In the genomic region with DNA sequence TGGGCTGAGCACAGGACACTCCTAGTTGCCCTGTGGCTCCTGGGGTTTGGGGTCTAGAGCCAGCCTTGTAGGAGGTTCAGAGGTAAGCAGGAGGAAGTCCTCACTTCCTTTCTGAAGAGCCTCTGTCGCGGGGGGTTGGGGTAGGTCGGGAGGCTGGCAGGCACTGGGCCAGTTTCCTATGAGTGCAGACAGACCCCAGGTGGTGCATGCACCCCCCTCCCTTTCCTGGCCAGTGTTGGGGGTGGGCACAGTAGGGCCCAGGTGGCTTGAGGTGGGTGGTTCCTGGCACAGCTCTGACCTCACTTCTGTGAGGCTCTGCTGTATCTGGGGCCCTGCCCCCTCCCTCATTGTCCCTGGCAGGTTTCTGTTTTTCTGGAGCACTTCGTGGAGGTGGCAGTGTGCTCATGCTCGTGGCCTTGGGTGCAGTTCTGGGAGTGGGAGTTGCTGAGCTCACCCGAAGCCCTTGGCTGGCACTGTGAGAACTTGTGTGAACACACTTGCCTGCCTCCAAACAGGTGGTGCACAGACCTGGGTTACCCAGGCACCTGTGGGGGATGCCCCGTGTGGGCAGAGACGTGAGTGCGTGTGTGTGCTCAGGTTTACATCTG, we compare ENCODE assay signal across 1 cellular context.
TF ChIP-seq lines count a peak whose summit lies in the region.

No MANE protein-coding gene starts in this region.

TF ChIP-seq in GM12878, 131 proteins besides CTCF, POLR2A, EP300 and RAD21 (continues in another document):
- TF ChIP-seq CEBPB (IDR thresholded peaks at IDR 0.05; ENCODE audit: borderline replicate concordance in 1 of 2, low read depth in 2 of 2, low read length in 2 of 2), result no peak
- TF ChIP-seq, protein P1, sequence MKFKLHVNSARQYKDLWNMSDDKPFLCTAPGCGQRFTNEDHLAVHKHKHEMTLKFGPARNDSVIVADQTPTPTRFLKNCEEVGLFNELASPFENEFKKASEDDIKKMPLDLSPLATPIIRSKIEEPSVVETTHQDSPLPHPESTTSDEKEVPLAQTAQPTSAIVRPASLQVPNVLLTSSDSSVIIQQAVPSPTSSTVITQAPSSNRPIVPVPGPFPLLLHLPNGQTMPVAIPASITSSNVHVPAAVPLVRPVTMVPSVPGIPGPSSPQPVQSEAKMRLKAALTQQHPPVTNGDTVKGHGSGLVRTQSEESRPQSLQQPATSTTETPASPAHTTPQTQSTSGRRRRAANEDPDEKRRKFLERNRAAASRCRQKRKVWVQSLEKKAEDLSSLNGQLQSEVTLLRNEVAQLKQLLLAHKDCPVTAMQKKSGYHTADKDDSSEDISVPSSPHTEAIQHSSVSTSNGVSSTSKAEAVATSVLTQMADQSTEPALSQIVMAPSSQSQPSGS (IDR thresholded peaks at IDR 0.05; ENCODE audit: low read length), result no peak
- TF ChIP-seq, protein P2, sequence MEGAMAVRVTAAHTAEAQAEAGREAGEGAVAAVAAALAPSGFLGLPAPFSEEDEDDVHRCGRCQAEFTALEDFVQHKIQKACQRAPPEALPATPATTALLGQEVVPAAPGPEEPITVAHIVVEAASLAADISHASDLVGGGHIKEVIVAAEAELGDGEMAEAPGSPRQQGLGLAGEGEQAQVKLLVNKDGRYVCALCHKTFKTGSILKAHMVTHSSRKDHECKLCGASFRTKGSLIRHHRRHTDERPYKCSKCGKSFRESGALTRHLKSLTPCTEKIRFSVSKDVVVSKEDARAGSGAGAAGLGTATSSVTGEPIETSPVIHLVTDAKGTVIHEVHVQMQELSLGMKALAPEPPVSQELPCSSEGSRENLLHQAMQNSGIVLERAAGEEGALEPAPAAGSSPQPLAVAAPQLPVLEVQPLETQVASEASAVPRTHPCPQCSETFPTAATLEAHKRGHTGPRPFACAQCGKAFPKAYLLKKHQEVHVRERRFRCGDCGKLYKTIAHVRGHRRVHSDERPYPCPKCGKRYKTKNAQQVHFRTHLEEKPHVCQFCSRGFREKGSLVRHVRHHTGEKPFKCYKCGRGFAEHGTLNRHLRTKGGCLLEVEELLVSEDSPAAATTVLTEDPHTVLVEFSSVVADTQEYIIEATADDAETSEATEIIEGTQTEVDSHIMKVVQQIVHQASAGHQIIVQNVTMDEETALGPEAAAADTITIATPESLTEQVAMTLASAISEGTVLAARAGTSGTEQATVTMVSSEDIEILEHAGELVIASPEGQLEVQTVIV (IDR thresholded peaks at IDR 0.05; ENCODE audit: borderline replicate concordance, partially characterized antibody), result no peak
- TF ChIP-seq, protein P3, sequence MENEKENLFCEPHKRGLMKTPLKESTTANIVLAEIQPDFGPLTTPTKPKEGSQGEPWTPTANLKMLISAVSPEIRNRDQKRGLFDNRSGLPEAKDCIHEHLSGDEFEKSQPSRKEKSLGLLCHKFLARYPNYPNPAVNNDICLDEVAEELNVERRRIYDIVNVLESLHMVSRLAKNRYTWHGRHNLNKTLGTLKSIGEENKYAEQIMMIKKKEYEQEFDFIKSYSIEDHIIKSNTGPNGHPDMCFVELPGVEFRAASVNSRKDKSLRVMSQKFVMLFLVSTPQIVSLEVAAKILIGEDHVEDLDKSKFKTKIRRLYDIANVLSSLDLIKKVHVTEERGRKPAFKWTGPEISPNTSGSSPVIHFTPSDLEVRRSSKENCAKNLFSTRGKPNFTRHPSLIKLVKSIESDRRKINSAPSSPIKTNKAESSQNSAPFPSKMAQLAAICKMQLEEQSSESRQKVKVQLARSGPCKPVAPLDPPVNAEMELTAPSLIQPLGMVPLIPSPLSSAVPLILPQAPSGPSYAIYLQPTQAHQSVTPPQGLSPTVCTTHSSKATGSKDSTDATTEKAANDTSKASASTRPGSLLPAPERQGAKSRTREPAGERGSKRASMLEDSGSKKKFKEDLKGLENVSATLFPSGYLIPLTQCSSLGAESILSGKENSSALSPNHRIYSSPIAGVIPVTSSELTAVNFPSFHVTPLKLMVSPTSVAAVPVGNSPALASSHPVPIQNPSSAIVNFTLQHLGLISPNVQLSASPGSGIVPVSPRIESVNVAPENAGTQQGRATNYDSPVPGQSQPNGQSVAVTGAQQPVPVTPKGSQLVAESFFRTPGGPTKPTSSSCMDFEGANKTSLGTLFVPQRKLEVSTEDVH (IDR thresholded peaks at IDR 0.05; ENCODE audit: low read depth, partially characterized antibody), result no peak
- TF ChIP-seq CBX5 (IDR thresholded peaks at IDR 0.05; ENCODE audit: low read depth), result no peak
- TF ChIP-seq SMAD1 (IDR thresholded peaks at IDR 0.05; ENCODE audit: low read depth, partially characterized antibody), result no peak
- no peak for TF ChIP-seq SUPT20H (IDR thresholded peaks at IDR 0.05; ENCODE audit: borderline replicate concordance, control insufficient read depth, low read depth, low read length)
- no peak for TF ChIP-seq ZNF622 (IDR thresholded peaks at IDR 0.05)
- TF ChIP-seq FOS (IDR thresholded peaks at IDR 0.05; ENCODE audit: borderline replicate concordance, extremely low read depth, insufficient read length), result no peak
- TF ChIP-seq PAX8 (IDR thresholded peaks at IDR 0.05), result no peak
- no peak for TF ChIP-seq NRF1 (conservative IDR thresholded peaks at IDR 0.05; ENCODE audit: low read depth, low read length)
- TF ChIP-seq EZH2 (IDR thresholded peaks at IDR 0.05; ENCODE audit: borderline replicate concordance, control insufficient read depth, low read depth, low read length), result no peak
- no peak for TF ChIP-seq ATF7 (IDR thresholded peaks at IDR 0.05; ENCODE audit: low read depth)
- TF ChIP-seq IKZF1 (conservative IDR thresholded peaks at IDR 0.05), result peak; percentile 24; the same call in 1 of the 2 replicates
- TF ChIP-seq IRF4 (IDR thresholded peaks at IDR 0.05; ENCODE audit: low read depth, low read length), result no peak
- TF ChIP-seq, protein P4, sequence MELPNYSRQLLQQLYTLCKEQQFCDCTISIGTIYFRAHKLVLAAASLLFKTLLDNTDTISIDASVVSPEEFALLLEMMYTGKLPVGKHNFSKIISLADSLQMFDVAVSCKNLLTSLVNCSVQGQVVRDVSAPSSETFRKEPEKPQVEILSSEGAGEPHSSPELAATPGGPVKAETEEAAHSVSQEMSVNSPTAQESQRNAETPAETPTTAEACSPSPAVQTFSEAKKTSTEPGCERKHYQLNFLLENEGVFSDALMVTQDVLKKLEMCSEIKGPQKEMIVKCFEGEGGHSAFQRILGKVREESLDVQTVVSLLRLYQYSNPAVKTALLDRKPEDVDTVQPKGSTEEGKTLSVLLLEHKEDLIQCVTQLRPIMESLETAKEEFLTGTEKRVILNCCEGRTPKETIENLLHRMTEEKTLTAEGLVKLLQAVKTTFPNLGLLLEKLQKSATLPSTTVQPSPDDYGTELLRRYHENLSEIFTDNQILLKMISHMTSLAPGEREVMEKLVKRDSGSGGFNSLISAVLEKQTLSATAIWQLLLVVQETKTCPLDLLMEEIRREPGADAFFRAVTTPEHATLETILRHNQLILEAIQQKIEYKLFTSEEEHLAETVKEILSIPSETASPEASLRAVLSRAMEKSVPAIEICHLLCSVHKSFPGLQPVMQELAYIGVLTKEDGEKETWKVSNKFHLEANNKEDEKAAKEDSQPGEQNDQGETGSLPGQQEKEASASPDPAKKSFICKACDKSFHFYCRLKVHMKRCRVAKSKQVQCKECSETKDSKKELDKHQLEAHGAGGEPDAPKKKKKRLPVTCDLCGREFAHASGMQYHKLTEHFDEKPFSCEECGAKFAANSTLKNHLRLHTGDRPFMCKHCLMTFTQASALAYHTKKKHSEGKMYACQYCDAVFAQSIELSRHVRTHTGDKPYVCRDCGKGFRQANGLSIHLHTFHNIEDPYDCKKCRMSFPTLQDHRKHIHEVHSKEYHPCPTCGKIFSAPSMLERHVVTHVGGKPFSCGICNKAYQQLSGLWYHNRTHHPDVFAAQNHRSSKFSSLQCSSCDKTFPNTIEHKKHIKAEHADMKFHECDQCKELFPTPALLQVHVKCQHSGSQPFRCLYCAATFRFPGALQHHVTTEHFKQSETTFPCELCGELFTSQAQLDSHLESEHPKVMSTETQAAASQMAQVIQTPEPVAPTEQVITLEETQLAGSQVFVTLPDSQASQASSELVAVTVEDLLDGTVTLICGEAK (IDR thresholded peaks at IDR 0.05; ENCODE audit: borderline replicate concordance), result no peak
- TF ChIP-seq SMARCA5 (IDR thresholded peaks at IDR 0.05), result no peak
- no peak for TF ChIP-seq TARDBP (IDR thresholded peaks at IDR 0.05; ENCODE audit: borderline replicate concordance)
- no peak for TF ChIP-seq ZZZ3 (IDR thresholded peaks at IDR 0.05; ENCODE audit: control insufficient read depth, insufficient read length, low read depth)
- TF ChIP-seq RELA (IDR thresholded peaks at IDR 0.05; ENCODE audit: borderline replicate concordance, partially characterized antibody), result no peak
- peak; percentile 69; the same call in 1 of the 2 replicates for TF ChIP-seq SPI1 (IDR thresholded peaks at IDR 0.05; ENCODE audit: borderline replicate concordance, insufficient read depth, low read depth, low read length)
- TF ChIP-seq, protein P5, sequence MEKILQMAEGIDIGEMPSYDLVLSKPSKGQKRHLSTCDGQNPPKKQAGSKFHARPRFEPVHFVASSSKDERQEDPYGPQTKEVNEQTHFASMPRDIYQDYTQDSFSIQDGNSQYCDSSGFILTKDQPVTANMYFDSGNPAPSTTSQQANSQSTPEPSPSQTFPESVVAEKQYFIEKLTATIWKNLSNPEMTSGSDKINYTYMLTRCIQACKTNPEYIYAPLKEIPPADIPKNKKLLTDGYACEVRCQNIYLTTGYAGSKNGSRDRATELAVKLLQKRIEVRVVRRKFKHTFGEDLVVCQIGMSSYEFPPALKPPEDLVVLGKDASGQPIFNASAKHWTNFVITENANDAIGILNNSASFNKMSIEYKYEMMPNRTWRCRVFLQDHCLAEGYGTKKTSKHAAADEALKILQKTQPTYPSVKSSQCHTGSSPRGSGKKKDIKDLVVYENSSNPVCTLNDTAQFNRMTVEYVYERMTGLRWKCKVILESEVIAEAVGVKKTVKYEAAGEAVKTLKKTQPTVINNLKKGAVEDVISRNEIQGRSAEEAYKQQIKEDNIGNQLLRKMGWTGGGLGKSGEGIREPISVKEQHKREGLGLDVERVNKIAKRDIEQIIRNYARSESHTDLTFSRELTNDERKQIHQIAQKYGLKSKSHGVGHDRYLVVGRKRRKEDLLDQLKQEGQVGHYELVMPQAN (conservative IDR thresholded peaks at IDR 0.05), result no peak
- peak; percentile 17 to 35; a peak in 1 of 4 replicates for TF ChIP-seq IKZF2 (IDR thresholded peaks at IDR 0.05)
- TF ChIP-seq, protein P6, sequence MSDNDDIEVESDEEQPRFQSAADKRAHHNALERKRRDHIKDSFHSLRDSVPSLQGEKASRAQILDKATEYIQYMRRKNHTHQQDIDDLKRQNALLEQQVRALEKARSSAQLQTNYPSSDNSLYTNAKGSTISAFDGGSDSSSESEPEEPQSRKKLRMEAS (IDR thresholded peaks at IDR 0.05; ENCODE audit: low read depth, low read length), result no peak
- no peak for TF ChIP-seq ZNF24 (IDR thresholded peaks at IDR 0.05)
- no peak for TF ChIP-seq MEF2B (IDR thresholded peaks at IDR 0.05; ENCODE audit: partially characterized antibody, poor library complexity, severe bottlenecking)
- TF ChIP-seq, protein P7, sequence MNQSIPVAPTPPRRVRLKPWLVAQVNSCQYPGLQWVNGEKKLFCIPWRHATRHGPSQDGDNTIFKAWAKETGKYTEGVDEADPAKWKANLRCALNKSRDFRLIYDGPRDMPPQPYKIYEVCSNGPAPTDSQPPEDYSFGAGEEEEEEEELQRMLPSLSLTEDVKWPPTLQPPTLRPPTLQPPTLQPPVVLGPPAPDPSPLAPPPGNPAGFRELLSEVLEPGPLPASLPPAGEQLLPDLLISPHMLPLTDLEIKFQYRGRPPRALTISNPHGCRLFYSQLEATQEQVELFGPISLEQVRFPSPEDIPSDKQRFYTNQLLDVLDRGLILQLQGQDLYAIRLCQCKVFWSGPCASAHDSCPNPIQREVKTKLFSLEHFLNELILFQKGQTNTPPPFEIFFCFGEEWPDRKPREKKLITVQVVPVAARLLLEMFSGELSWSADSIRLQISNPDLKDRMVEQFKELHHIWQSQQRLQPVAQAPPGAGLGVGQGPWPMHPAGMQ (IDR thresholded peaks at IDR 0.05; ENCODE audit: borderline replicate concordance), result no peak
- no peak for TF ChIP-seq TAF1 (IDR thresholded peaks at IDR 0.05; ENCODE audit: borderline replicate concordance, low read depth, low read length)
- no peak for TF ChIP-seq MYC (IDR thresholded peaks at IDR 0.05; ENCODE audit: insufficient read depth, insufficient read length, insufficient replicate concordance, low read length, severe bottlenecking)
- no peak for TF ChIP-seq FOXK2 (IDR thresholded peaks at IDR 0.05)
- TF ChIP-seq SREBF2 (IDR thresholded peaks at IDR 0.05; ENCODE audit: low read length), result no peak
- no peak for TF ChIP-seq FOXM1 (IDR thresholded peaks at IDR 0.05; ENCODE audit: low read depth, low read length)
- TF ChIP-seq STAT1 (conservative IDR thresholded peaks at IDR 0.05), result no peak
- TF ChIP-seq, protein P8, sequence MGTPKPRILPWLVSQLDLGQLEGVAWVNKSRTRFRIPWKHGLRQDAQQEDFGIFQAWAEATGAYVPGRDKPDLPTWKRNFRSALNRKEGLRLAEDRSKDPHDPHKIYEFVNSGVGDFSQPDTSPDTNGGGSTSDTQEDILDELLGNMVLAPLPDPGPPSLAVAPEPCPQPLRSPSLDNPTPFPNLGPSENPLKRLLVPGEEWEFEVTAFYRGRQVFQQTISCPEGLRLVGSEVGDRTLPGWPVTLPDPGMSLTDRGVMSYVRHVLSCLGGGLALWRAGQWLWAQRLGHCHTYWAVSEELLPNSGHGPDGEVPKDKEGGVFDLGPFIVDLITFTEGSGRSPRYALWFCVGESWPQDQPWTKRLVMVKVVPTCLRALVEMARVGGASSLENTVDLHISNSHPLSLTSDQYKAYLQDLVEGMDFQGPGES (IDR thresholded peaks at IDR 0.05), result no peak
- TF ChIP-seq KDM1A (IDR thresholded peaks at IDR 0.05; ENCODE audit: borderline replicate concordance), result no peak
- TF ChIP-seq, protein P9, sequence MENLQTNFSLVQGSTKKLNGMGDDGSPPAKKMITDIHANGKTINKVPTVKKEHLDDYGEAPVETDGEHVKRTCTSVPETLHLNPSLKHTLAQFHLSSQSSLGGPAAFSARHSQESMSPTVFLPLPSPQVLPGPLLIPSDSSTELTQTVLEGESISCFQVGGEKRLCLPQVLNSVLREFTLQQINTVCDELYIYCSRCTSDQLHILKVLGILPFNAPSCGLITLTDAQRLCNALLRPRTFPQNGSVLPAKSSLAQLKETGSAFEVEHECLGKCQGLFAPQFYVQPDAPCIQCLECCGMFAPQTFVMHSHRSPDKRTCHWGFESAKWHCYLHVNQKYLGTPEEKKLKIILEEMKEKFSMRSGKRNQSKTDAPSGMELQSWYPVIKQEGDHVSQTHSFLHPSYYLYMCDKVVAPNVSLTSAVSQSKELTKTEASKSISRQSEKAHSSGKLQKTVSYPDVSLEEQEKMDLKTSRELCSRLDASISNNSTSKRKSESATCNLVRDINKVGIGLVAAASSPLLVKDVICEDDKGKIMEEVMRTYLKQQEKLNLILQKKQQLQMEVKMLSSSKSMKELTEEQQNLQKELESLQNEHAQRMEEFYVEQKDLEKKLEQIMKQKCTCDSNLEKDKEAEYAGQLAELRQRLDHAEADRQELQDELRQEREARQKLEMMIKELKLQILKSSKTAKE (IDR thresholded peaks at IDR 0.05; ENCODE audit: low read depth, poor library complexity, severe bottlenecking), result no peak
- TF ChIP-seq RFX5 (IDR thresholded peaks at IDR 0.05; ENCODE audit: low read depth, low read length), result no peak
- TF ChIP-seq, protein P10, sequence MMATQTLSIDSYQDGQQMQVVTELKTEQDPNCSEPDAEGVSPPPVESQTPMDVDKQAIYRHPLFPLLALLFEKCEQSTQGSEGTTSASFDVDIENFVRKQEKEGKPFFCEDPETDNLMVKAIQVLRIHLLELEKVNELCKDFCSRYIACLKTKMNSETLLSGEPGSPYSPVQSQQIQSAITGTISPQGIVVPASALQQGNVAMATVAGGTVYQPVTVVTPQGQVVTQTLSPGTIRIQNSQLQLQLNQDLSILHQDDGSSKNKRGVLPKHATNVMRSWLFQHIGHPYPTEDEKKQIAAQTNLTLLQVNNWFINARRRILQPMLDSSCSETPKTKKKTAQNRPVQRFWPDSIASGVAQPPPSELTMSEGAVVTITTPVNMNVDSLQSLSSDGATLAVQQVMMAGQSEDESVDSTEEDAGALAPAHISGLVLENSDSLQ (IDR thresholded peaks at IDR 0.05), result no peak
- TF ChIP-seq DPF2 (IDR thresholded peaks at IDR 0.05), result peak; percentile 42; the same call in 1 of the 2 replicates
- no peak for TF ChIP-seq NFXL1 (IDR thresholded peaks at IDR 0.05; ENCODE audit: borderline replicate concordance)
